Comparison of ENCODE assay signal across 9 cellular contexts in genomic region chr10:12638103-12638502, GRCh38.
DNase-seq lines count a peak whose midpoint lies in the region; ATAC-seq and TF ChIP-seq lines count a peak whose summit lies in the region.
"Had no signal": no experiment of that assay in that cellular context is flagged by ENCODE, and none has a peak within 500 bp of the region (broad histone marks: within the 10 kb centered on the region; RNA-seq: fewer than 3 reads in every experiment).

No MANE protein-coding gene starts in this region.

- TF ChIP-seq CTCF in endothelial cell (IDR thresholded peaks at IDR 0.05; ENCODE audit: unreplicated experiment), result no peak
- TF ChIP-seq CTCF in sigmoid colon (IDR thresholded peaks at IDR 0.05), result no peak

- DNase-seq in DMS153 (lab: John Stamatoyannopoulos, UW) (peak; percentile 79), HT-29 (ENCODE audit: low spot score) (peak; percentile 42), NCI-H748 (lab: John Stamatoyannopoulos, UW; ENCODE audit: unreplicated experiment) (peak; percentile 96), fibroblast of the conjunctiva (ENCODE audit: low read depth) (peak; percentile 16), endothelial cell (ENCODE audit: low spot score) (no peak), sigmoid colon (no peak)
- DNase-seq: NCI-H1105 treated with DMSO at 0.1 percent for 48 hours had no signal

- H3K36me3 ChIP-seq in sigmoid colon, result no peaks in the 10 kb centered on the region

- ATAC-seq in HG02610 (IDR thresholded peaks at IDR 0.05; ENCODE audit: unreplicated experiment) (no peak), GM21737 (IDR thresholded peaks at IDR 0.05; ENCODE audit: unreplicated experiment) (no peak)

- no peak for TF ChIP-seq POLR2A in sigmoid colon (IDR thresholded peaks at IDR 0.05)

- no peak overlapping the region for H3K27ac ChIP-seq in sigmoid colon

- 12 to 50% methylated on average over 7 of the region's 7 CpGs for WGBS in sigmoid colon, 2 donors

- H3K4me1 Mint-ChIP-seq in endothelial cell (ENCODE audit: unreplicated experiment), result no peaks in the 10 kb centered on the region

- peaks cover 5% of the 10 kb centered on the region for H3K27me3 Mint-ChIP-seq in endothelial cell (ENCODE audit: unreplicated experiment)

- no peak for TF ChIP-seq EP300 in sigmoid colon (IDR thresholded peaks at IDR 0.05)

- H3K4me1 ChIP-seq in sigmoid colon, result no peaks in the 10 kb centered on the region

- H3K36me3 Mint-ChIP-seq in endothelial cell (ENCODE audit: low read depth, unreplicated experiment), result no peaks in the 10 kb centered on the region

- no peaks in the 10 kb centered on the region for H3K9me3 Mint-ChIP-seq in endothelial cell (ENCODE audit: unreplicated experiment)

- no peak overlapping the region for H3K27ac Mint-ChIP-seq in endothelial cell (ENCODE audit: unreplicated experiment)

- H3K27me3 ChIP-seq in sigmoid colon, result no peaks in the 10 kb centered on the region

- H3K4me3 Mint-ChIP-seq in endothelial cell (ENCODE audit: unreplicated experiment), result no peak overlapping the region

- H3K9me3 ChIP-seq in sigmoid colon, result no peaks in the 10 kb centered on the region

- H3K4me3 ChIP-seq in sigmoid colon, result no peak overlapping the region

- intact Hi-C loops in sigmoid colon (cut with DNase I), result no loop called here

Comparison
In these comparisons a context has a peak if more than half of its experiments do, and no peak if none do; other contexts are left out.
1. DNase-seq: peak in DMS153 (single experiment), HT-29 (single experiment), NCI-H748 (single experiment) and fibroblast of the conjunctiva (single experiment); none in endothelial cell (single experiment) and sigmoid colon (single experiment).